In the genomic region with DNA sequence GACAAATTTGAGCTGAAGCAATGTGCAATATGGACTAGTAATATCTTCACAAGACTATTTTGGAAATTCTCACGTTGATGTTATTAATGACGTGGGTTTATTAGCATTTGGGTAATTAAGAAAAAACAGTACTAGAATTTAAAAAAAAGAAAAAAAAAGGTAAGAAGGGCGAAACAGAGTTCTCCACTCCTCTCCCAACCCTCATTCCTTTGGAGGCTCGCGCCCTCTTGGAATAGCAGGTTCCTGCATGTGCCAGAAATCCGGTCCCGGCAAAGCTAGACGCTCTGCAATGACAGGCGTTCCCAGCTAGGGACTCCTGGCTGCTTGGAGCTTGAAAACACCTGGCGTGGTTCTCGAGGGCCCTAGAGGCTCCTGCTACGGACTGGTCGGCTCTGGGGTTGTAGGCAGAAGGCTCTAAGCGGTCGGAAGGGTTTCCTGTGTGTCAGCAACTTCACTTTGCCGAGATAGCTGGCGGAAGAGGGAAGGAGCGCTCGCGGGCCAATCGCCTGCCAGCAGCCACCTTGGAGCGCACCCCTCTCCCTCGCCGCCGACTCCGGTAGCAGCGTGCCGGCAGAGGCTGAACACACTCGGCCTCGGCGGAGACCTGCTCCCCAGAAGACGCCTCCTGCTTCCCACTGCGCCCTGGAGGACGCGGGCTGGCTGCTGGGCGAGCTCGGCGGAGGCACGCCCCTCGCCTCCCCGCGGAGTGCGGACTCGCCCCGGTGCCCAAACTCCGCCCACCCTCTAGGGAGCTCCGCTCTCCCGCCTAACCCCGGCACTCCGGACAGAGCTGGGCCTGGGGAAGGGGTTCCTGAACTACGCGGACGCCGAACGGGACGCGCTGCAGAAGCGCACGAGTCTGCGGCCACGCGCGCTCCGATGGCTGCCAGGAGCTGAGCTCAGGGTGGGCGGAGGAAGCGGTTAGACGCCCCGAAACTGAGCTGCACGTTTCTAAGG, we compare ENCODE assay signal across 8 cellular contexts. TPM values are rescaled to one million over a fixed set of nuclear protein-coding genes. Genes with fewer than 3 reads are reported as not detected.
DNase-seq lines count a peak whose midpoint lies in the region; ATAC-seq and TF ChIP-seq lines count a peak whose summit lies in the region.

Gene P2RY1, plus strand, starts transcription at position 778 of the 957 bp plus-strand sequence. CDS start 652 bp downstream, outside the sequence.

- H3K27ac ChIP-seq in RWPE1 (peak within 1 kb of the TSS; percentile 89), caudate nucleus (ENCODE audit: low read depth, low read length) (peak within 1 kb of the TSS; percentile 65), skeletal muscle tissue (ENCODE audit: low read depth, low read length) (peak within 1 kb of the TSS; percentile 45), Karpas-422 (ENCODE audit: low read length) (no peak within 1 kb of the TSS)

- H2AFZ ChIP-seq in Karpas-422 (ENCODE audit: low read length), result no peak within 1 kb of the TSS

- no peak within 1 kb of the TSS for H3K4me2 ChIP-seq in Karpas-422 (ENCODE audit: low read depth, low read length, poor library complexity, severe bottlenecking)

- H3K36me3 ChIP-seq in skeletal muscle tissue (ENCODE audit: control insufficient read depth in 3 of 3, insufficient read depth in 3 of 3, low read length in 3 of 3) (no peaks in the 10 kb centered on the region), Karpas-422 (ENCODE audit: insufficient read depth, low read length) (no peaks in the 10 kb centered on the region)

- POLR2A ChIA-PET in RWPE1 (lab: Yijun Ruan, JAX; ENCODE audit: low non-redundant PET), result interaction anchor here (0.6 to 0.8 kb wide), 2 partner anchors 56 to 521 kb away, joined by 3 read pairs; no protein-coding TSS in a partner anchor

- peaks cover 0 to 6% (median 0%) of the 10 kb centered on the region in 3 donors for H3K27me3 ChIP-seq in skeletal muscle tissue (ENCODE audit: control insufficient read depth in 3 of 3, insufficient read depth in 3 of 3, low read length in 3 of 3)
- no peaks in the 10 kb centered on the region for H3K27me3 ChIP-seq in Karpas-422 (ENCODE audit: low read length)

- no peak for TF ChIP-seq CTCF in RWPE1 (conservative IDR thresholded peaks at IDR 0.05; ENCODE audit: low read depth)

- peak within 1 kb of the TSS; percentile 69 to 77 (median 71) for H3K9ac ChIP-seq in skeletal muscle tissue (ENCODE audit: low read depth in 1 of 3, low read length in 3 of 3)
- no peak within 1 kb of the TSS for H3K9ac ChIP-seq in Karpas-422 (ENCODE audit: low read length)

- H3K9me3 ChIP-seq in skeletal muscle tissue (ENCODE audit: control insufficient read depth in 3 of 3, low read length in 3 of 3) (no peaks in the 10 kb centered on the region), Karpas-422 (ENCODE audit: low read length) (no peaks in the 10 kb centered on the region)

- H4K20me1 ChIP-seq in Karpas-422 (ENCODE audit: insufficient read depth, low read depth, low read length), result no peaks in the 10 kb centered on the region

- H3K4me3 ChIP-seq in skeletal muscle tissue (ENCODE audit: low read length in 3 of 3) (peak within 1 kb of the TSS; percentile 81 to 88 (median 83)), Karpas-422 (ENCODE audit: low read length) (no peak within 1 kb of the TSS)

- CTCF ChIA-PET in RWPE1 (lab: Yijun Ruan, JAX), result interaction anchor here (0.5 to 1.3 kb wide), 5 partner anchors 15 to 386 kb away, joined by 3 to 5 read pairs (median 3); no protein-coding TSS in a partner anchor

- peak; percentile 85 for ATAC-seq in GM21423 (IDR thresholded peaks at IDR 0.05; ENCODE audit: unreplicated experiment)

- no peaks in the 10 kb centered on the region for H3K9me2 ChIP-seq in Karpas-422 (replicated peaks; ENCODE audit: insufficient read depth, low read length)

- DNase-seq in GF-D8 (lab: John Stamatoyannopoulos, UW), result peak; percentile 7
- peak; percentile 63 for DNase-seq in HPDE6-E6E7 (ENCODE audit: extremely low spot score)
- DNase-seq in RWPE1 (ENCODE audit: low spot score), result peak; percentile 69
- DNase-seq in caudate nucleus (lab: John Stamatoyannopoulos, UW), result peak in 53 of 61 donors; percentile 10 to 86 (median 48)
- peak; percentile 40 for DNase-seq in inferior parietal cortex (ENCODE audit: extremely low spot score)
- no peak for DNase-seq in Karpas-422

- H3K4me1 ChIP-seq in skeletal muscle tissue (ENCODE audit: control insufficient read depth in 3 of 3, insufficient read depth in 3 of 3, low read length in 3 of 3), result peaks cover 3 to 21% (median 4%) of the 10 kb centered on the region in 3 donors
- H3K4me1 ChIP-seq in Karpas-422 (ENCODE audit: low read length), result no peaks in the 10 kb centered on the region

- H3K79me2 ChIP-seq in Karpas-422 (ENCODE audit: low read length), result no peaks in the 10 kb centered on the region

RNA-seq across cellular contexts. Expression of gene P2RY1, which starts in this region (rescaled TPM):
- total RNA-seq in skeletal muscle tissue, result 5.2 TPM
- total RNA-seq in Karpas-422 (2014; rRNA removed; shearing (Covaris generic); ENCODE audit: low replicate concordance), result not detected in 2 replicates
